Comparison of ENCODE assay signal across 16 cellular contexts in genomic region chr2:232282486-232282885, GRCh38.
A peak's percentile ranks its signal among the peaks of the same experiment; 100 is the strongest.
DNase-seq lines count a peak whose midpoint lies in the region; ATAC-seq and TF ChIP-seq lines count a peak whose summit lies in the region.
"Had no signal": no experiment of that assay in that cellular context is flagged by ENCODE, and none has a peak within 500 bp of the region (broad histone marks: within the 10 kb centered on the region; RNA-seq: fewer than 3 reads in every experiment).

No MANE protein-coding gene starts in this region.

- no peak overlapping the region for H3K4me3 Mint-ChIP-seq in brain
- H3K4me3 Mint-ChIP-seq: CD14-positive monocyte; CD4-positive, alpha-beta memory T cell; H9 had no signal

- H3K4me3 ChIP-seq in mesenchymal stem cell (ENCODE audit: insufficient read depth in 1 of 2, low read depth in 1 of 2, low read length in 2 of 2) (no peak overlapping the region), neuronal stem cell (ENCODE audit: low read length in 2 of 2) (no peak overlapping the region), lower lobe of right lung (no peak overlapping the region)
- H3K4me3 ChIP-seq: BLaER1, GM12878 had no signal

- H3K9me3 ChIP-seq in mesenchymal stem cell (ENCODE audit: control insufficient read depth, low read length) (no peaks in the 10 kb centered on the region), neuronal stem cell (replicated peaks in 1 of 2; ENCODE audit: control insufficient read depth in 2 of 2, insufficient read depth in 1 of 2, low read depth in 1 of 2, low read length in 2 of 2) (peaks cover 0 to 11% of the 10 kb centered on the region in 2 donors), lower lobe of right lung (no peaks in the 10 kb centered on the region)

- DNase-seq in mesenchymal stem cell (no peak), neuronal stem cell (ENCODE audit: low spot score) (no peak), KBM-7 (no peak), lower lobe of right lung (no peak)
- DNase-seq: ACHN; AML-193; Calu3; CD4-positive, alpha-beta memory T cell; DMS79 treated with DMSO at 0.1 percent for 48 hours; H9; IMR-90 had no signal

- H3K79me1 ChIP-seq in mesenchymal stem cell (replicated peaks; ENCODE audit: low read length, poor library complexity, severe bottlenecking) (peaks cover 5% of the 10 kb centered on the region), neuronal stem cell (ENCODE audit: low read depth, low read length) (no peaks in the 10 kb centered on the region)

- no peak for ATAC-seq in lower lobe of right lung
- no peak for ATAC-seq in GM21447 (IDR thresholded peaks at IDR 0.05; ENCODE audit: unreplicated experiment)
- ATAC-seq: GM12878 had no signal

- intact Hi-C loops in lower lobe of right lung (cut with DNase I): no loop called here

- H2AK5ac ChIP-seq in mesenchymal stem cell (ENCODE audit: low read length, severe bottlenecking) (no peak overlapping the region), neuronal stem cell (ENCODE audit: low read depth, low read length) (no peak overlapping the region)

- H3K14ac ChIP-seq in mesenchymal stem cell (ENCODE audit: low read length in 2 of 2): no peak overlapping the region
- no peak overlapping the region for H3K14ac ChIP-seq in neuronal stem cell (ENCODE audit: low read length)

- no peak overlapping the region for H3K9ac ChIP-seq in mesenchymal stem cell (ENCODE audit: low read length)
- H3K9ac ChIP-seq in neuronal stem cell (ENCODE audit: low read depth, low read length, poor library complexity): no peak overlapping the region
- H3K9ac ChIP-seq: BLaER1 had no signal

- H4K91ac ChIP-seq in mesenchymal stem cell (ENCODE audit: low read length) (no peak overlapping the region), neuronal stem cell (ENCODE audit: low read depth, low read length, poor library complexity) (no peak overlapping the region)

- no peak overlapping the region for H2BK12ac ChIP-seq in mesenchymal stem cell (ENCODE audit: low read length in 2 of 2)
- no peak overlapping the region for H2BK12ac ChIP-seq in neuronal stem cell (ENCODE audit: low read length)

- H3K4ac ChIP-seq in mesenchymal stem cell (ENCODE audit: low read depth in 1 of 2, low read length in 2 of 2) (no peak overlapping the region), neuronal stem cell (ENCODE audit: low read length) (no peak overlapping the region)

- H2BK5ac ChIP-seq in mesenchymal stem cell (ENCODE audit: low read depth, low read length, poor library complexity, severe bottlenecking): no peak overlapping the region
- H2BK5ac ChIP-seq in neuronal stem cell (ENCODE audit: low read length): no peak overlapping the region

- H3K23ac ChIP-seq in mesenchymal stem cell (ENCODE audit: low read length in 2 of 2) (no peak overlapping the region), neuronal stem cell (ENCODE audit: low read depth, low read length, poor library complexity) (no peak overlapping the region)

- H3K27ac Mint-ChIP-seq in brain: peak overlapping the region in 4 of 5 experiments; percentile 12 to 82 (median 54)
- H3K27ac Mint-ChIP-seq: CD14-positive monocyte; CD4-positive, alpha-beta memory T cell; H9 had no signal

- H2BK120ac ChIP-seq in mesenchymal stem cell (ENCODE audit: low read depth, low read length): no peak overlapping the region
- no peak overlapping the region for H2BK120ac ChIP-seq in neuronal stem cell (ENCODE audit: low read depth, low read length)

- in situ Hi-C loops in KBM-7 (cut with MboI; ENCODE audit: low pct_unique_long_range_greater_than_20kb, low sequenced_read_pairs): no loop called here

- H3K18ac ChIP-seq in mesenchymal stem cell (ENCODE audit: low read depth in 1 of 2, low read length in 2 of 2): no peak overlapping the region
- H3K18ac ChIP-seq in neuronal stem cell (ENCODE audit: low read length): no peak overlapping the region

- H3K4me2 ChIP-seq in mesenchymal stem cell (ENCODE audit: low read length, poor library complexity, severe bottlenecking) (no peak overlapping the region), neuronal stem cell (ENCODE audit: insufficient read depth, low read length, poor library complexity, severe bottlenecking) (no peak overlapping the region)
- H3K4me2 ChIP-seq: BLaER1 had no signal

- H3K4me1 ChIP-seq in mesenchymal stem cell (ENCODE audit: control insufficient read depth, insufficient read depth, low read depth, low read length) (peaks cover 3% of the 10 kb centered on the region), neuronal stem cell (ENCODE audit: control insufficient read depth in 2 of 2, insufficient read depth in 1 of 2, low read depth in 1 of 2, low read length in 2 of 2) (peaks cover 7 to 13% of the 10 kb centered on the region in 2 donors), lower lobe of right lung (no peaks in the 10 kb centered on the region)

- TF ChIP-seq CTCF in brain (conservative IDR thresholded peaks at IDR 0.05) (no peak), lower lobe of right lung (IDR thresholded peaks at IDR 0.05) (no peak)

- peaks cover 49% of the 10 kb centered on the region for H3K4me1 Mint-ChIP-seq in brain
- H3K4me1 Mint-ChIP-seq: H9 had no signal

- H3K36me3 ChIP-seq in mesenchymal stem cell (ENCODE audit: control insufficient read depth in 1 of 2, insufficient read depth in 2 of 2, low read depth in 1 of 2, low read length in 2 of 2): peaks cover 3 to 15% of the 10 kb centered on the region in 2 experiments
- H3K36me3 ChIP-seq in neuronal stem cell (replicated peaks in 1 of 2; ENCODE audit: control insufficient read depth in 2 of 2, insufficient read depth in 2 of 2, low read length in 2 of 2): no peaks in the 10 kb centered on the region
- H3K36me3 ChIP-seq in lower lobe of right lung: no peaks in the 10 kb centered on the region

- peaks cover 0 to 12% (median 7%) of the 10 kb centered on the region in 5 experiments for H3K9me3 Mint-ChIP-seq in brain

- no peak overlapping the region for H3K27ac ChIP-seq in mesenchymal stem cell (ENCODE audit: low read length, poor library complexity, severe bottlenecking)
- H3K27ac ChIP-seq in neuronal stem cell (replicated peaks; ENCODE audit: low read length): peak overlapping the region; percentile 57
- no peak overlapping the region for H3K27ac ChIP-seq in lower lobe of right lung
- H3K27ac ChIP-seq: BLaER1 had no signal

- H3K27me3 ChIP-seq in mesenchymal stem cell (ENCODE audit: control insufficient read depth in 1 of 2, insufficient read depth in 1 of 2, low read length in 2 of 2) (no peaks in the 10 kb centered on the region), neuronal stem cell (ENCODE audit: control insufficient read depth in 3 of 3, insufficient read depth in 3 of 3, low read depth in 1 of 3, low read length in 3 of 3) (no peaks in the 10 kb centered on the region), lower lobe of right lung (ENCODE audit: low read depth) (no peaks in the 10 kb centered on the region)
- H3K27me3 ChIP-seq: BLaER1 had no signal

- no peaks in the 10 kb centered on the region for H3K27me3 Mint-ChIP-seq in brain
- H3K27me3 Mint-ChIP-seq: CD4-positive, alpha-beta memory T cell had no signal

- H4K8ac ChIP-seq in mesenchymal stem cell (ENCODE audit: low read length) (no peak overlapping the region), neuronal stem cell (ENCODE audit: low read depth, low read length) (no peak overlapping the region)

- peaks cover 40% of the 10 kb centered on the region for H3K36me3 Mint-ChIP-seq in brain

- WGBS in mesenchymal stem cell: 94% methylated on average over 7 of the region's 7 CpGs
- WGBS in neuronal stem cell (ENCODE audit: extremely low coverage in 2 of 2, insufficient read length in 2 of 2, insufficient replicate concordance in 1 of 2), 2 donors: no CpG with 5 or more reads among the region's 7 CpGs

- H2AFZ ChIP-seq in mesenchymal stem cell (ENCODE audit: low read depth, low read length) (no peak overlapping the region), neuronal stem cell (ENCODE audit: low read length) (no peak overlapping the region)

- H2BK15ac ChIP-seq in mesenchymal stem cell (ENCODE audit: low read depth, poor library complexity, severe bottlenecking) (peak overlapping the region; percentile 1), neuronal stem cell (ENCODE audit: low read length) (no peak overlapping the region)
